15 cellular contexts compared by ENCODE assay signal in genomic region chr1:178279287-178279686, GRCh38.
"Had no signal": no experiment of that assay in that cellular context is flagged by ENCODE, and none has a peak within 500 bp of the region (broad histone marks: within the 10 kb centered on the region; RNA-seq: fewer than 3 reads in every experiment).

No MANE protein-coding gene starts in this region.

- ATAC-seq: left ventricle myocardium superior; right cardiac atrium; stimulated activated naive CD8-positive, alpha-beta T cell treated with anti-CD3 and anti-CD28 coated beads, Interleukin-15, Interleukin-2, amounts not matched to agents 100 U/mL and 50 U/mL, for 24 hours had no signal

- H3K27me3 Mint-ChIP-seq: activated CD4-positive, alpha-beta T cell treated with anti-CD3 and anti-CD28 coated beads, Interleukin-2, amount 10 ng/mL, durations not matched to agents 7 days and 5 days; progenitor cell of endocrine pancreas had no signal

- H3K27me3 ChIP-seq: upper lobe of left lung had no signal

- DNase-seq: activated CD4-positive, alpha-beta T cell treated with anti-CD3 and anti-CD28 coated beads, Interleukin-2, amount 10 ng/mL, durations not matched to agents 7 days and 5 days; activated CD8-positive, alpha-beta memory T cell treated with anti-CD3 and anti-CD28 coated beads for 24 hours; anterior cingulate cortex; cerebellar nuclear complex; hippocampal formation; kidney glomerular epithelial cell; left ventricle myocardium superior; occipital lobe; right cardiac atrium; small intestine; stimulated activated naive CD8-positive, alpha-beta T cell treated with anti-CD3 and anti-CD28 coated beads, Interleukin-15, Interleukin-2, amounts not matched to agents 100 U/mL and 50 U/mL, for 24 hours; upper lobe of left lung had no signal

- H3K27ac Mint-ChIP-seq: activated CD4-positive, alpha-beta T cell treated with anti-CD3 and anti-CD28 coated beads, Interleukin-2, amount 10 ng/mL, durations not matched to agents 7 days and 5 days; activated T-helper 1 cell treated with anti-CD3 and anti-CD28 coated beads, Interleukin-12 subunit alpha, Interleukin-12 subunit beta, Interleukin-2, Interleukin-4 antibody, amounts not matched to agents 30 ng/mL and 10 ng/mL and 1 ng/mL, durations not matched to agents 14 hours and 24 hours and 36 hours; nephron; progenitor cell of endocrine pancreas had no signal

- H3K4me3 Mint-ChIP-seq: activated CD4-positive, alpha-beta T cell treated with anti-CD3 and anti-CD28 coated beads, Interleukin-2, amount 10 ng/mL, durations not matched to agents 7 days and 5 days; activated T-helper 1 cell treated with anti-CD3 and anti-CD28 coated beads, Interleukin-12 subunit alpha, Interleukin-12 subunit beta, Interleukin-2, Interleukin-4 antibody, amounts not matched to agents 30 ng/mL and 10 ng/mL and 1 ng/mL, durations not matched to agents 14 hours and 24 hours and 36 hours; nephron had no signal

- H3K36me3 ChIP-seq: upper lobe of left lung had no signal

- H3K27ac ChIP-seq: upper lobe of left lung had no signal

- H3K9me3 Mint-ChIP-seq: activated CD4-positive, alpha-beta T cell treated with anti-CD3 and anti-CD28 coated beads, Interleukin-2, amount 10 ng/mL, durations not matched to agents 7 days and 5 days; activated T-helper 1 cell treated with anti-CD3 and anti-CD28 coated beads, Interleukin-12 subunit alpha, Interleukin-12 subunit beta, Interleukin-2, Interleukin-4 antibody, amounts not matched to agents 30 ng/mL and 10 ng/mL and 1 ng/mL, durations not matched to agents 14 hours and 24 hours and 36 hours; nephron had no signal

- H3K9me3 ChIP-seq: upper lobe of left lung had no signal

- H3K4me3 ChIP-seq: upper lobe of left lung had no signal

- H3K4me1 Mint-ChIP-seq: activated CD4-positive, alpha-beta T cell treated with anti-CD3 and anti-CD28 coated beads, Interleukin-2, amount 10 ng/mL, durations not matched to agents 7 days and 5 days had no signal
